1 cellular context compared by ENCODE assay signal in the genomic region with DNA sequence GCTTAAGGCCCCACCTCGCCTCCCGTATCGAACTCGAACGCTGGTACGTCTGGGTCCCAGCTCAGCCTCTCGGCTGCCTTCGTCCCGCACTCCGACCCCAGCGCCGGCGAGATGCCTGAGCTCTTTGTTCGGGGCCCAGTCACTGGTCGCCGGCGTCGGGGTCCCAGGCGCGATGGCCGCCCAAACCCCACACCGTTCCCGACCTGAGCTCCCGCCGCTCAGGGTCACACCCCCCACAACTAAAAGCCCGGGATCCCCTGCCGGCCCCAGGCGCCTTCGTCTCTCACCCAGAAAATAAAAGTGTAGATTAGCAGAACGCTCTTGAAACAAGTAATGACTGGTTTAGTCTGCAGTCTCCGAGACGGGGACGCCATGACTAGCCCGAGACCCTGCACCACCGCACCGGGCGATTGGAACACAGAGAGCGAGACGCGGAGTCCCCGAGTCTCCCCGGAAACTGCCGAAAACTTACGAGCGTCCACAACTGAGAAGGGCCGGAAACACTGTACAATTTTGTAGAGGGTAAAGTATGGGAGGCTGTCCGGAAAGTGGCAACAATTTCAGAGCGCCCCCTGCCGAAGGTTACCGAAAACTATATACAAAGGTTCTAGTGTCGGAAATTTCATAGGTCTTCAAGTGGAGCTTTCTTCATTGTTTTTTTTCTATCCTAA.
TF ChIP-seq lines count a peak whose summit lies in the region.

A gene with protein sequence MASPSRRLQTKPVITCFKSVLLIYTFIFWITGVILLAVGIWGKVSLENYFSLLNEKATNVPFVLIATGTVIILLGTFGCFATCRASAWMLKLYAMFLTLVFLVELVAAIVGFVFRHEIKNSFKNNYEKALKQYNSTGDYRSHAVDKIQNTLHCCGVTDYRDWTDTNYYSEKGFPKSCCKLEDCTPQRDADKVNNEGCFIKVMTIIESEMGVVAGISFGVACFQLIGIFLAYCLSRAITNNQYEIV (minus strand): TSS at position 486 of the 671 bp plus-strand sequence. CDS start 112 bp downstream, at position 374.

TF ChIP-seq in WTC11, 78 proteins besides CTCF, POLR2A, EP300 and RAD21 (continued from another document):
- no peak for TF ChIP-seq E2F1 (CRISPR knock-in tag; IDR thresholded peaks at IDR 0.05)
- TF ChIP-seq ZNF232 (CRISPR knock-in tag; IDR thresholded peaks at IDR 0.05), result no peak
- TF ChIP-seq ZNF219 (CRISPR knock-in tag; IDR thresholded peaks at IDR 0.05; ENCODE audit: borderline replicate concordance), result no peak
- TF ChIP-seq MYBL2 (CRISPR knock-in tag; IDR thresholded peaks at IDR 0.05), result no peak
- TF ChIP-seq, protein P1, sequence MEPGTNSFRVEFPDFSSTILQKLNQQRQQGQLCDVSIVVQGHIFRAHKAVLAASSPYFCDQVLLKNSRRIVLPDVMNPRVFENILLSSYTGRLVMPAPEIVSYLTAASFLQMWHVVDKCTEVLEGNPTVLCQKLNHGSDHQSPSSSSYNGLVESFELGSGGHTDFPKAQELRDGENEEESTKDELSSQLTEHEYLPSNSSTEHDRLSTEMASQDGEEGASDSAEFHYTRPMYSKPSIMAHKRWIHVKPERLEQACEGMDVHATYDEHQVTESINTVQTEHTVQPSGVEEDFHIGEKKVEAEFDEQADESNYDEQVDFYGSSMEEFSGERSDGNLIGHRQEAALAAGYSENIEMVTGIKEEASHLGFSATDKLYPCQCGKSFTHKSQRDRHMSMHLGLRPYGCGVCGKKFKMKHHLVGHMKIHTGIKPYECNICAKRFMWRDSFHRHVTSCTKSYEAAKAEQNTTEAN (CRISPR knock-in tag; IDR thresholded peaks at IDR 0.05), result no peak
- TF ChIP-seq ATF3 (CRISPR knock-in tag; conservative IDR thresholded peaks at IDR 0.05), result no peak
- no peak for TF ChIP-seq ESRRA (CRISPR knock-in tag; IDR thresholded peaks at IDR 0.05; ENCODE audit: borderline replicate concordance)
- no peak for TF ChIP-seq USF2 (CRISPR knock-in tag; IDR thresholded peaks at IDR 0.05)
- no peak for TF ChIP-seq MLX (CRISPR knock-in tag; IDR thresholded peaks at IDR 0.05)
- no peak for TF ChIP-seq ZNF281 (CRISPR knock-in tag; IDR thresholded peaks at IDR 0.05)
- no peak for TF ChIP-seq SOX15 (CRISPR knock-in tag; IDR thresholded peaks at IDR 0.05)
- no peak for TF ChIP-seq RELA (CRISPR knock-in tag; IDR thresholded peaks at IDR 0.05; ENCODE audit: borderline replicate concordance)
- TF ChIP-seq, protein P2, sequence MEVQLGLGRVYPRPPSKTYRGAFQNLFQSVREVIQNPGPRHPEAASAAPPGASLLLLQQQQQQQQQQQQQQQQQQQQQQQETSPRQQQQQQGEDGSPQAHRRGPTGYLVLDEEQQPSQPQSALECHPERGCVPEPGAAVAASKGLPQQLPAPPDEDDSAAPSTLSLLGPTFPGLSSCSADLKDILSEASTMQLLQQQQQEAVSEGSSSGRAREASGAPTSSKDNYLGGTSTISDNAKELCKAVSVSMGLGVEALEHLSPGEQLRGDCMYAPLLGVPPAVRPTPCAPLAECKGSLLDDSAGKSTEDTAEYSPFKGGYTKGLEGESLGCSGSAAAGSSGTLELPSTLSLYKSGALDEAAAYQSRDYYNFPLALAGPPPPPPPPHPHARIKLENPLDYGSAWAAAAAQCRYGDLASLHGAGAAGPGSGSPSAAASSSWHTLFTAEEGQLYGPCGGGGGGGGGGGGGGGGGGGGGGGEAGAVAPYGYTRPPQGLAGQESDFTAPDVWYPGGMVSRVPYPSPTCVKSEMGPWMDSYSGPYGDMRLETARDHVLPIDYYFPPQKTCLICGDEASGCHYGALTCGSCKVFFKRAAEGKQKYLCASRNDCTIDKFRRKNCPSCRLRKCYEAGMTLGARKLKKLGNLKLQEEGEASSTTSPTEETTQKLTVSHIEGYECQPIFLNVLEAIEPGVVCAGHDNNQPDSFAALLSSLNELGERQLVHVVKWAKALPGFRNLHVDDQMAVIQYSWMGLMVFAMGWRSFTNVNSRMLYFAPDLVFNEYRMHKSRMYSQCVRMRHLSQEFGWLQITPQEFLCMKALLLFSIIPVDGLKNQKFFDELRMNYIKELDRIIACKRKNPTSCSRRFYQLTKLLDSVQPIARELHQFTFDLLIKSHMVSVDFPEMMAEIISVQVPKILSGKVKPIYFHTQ (CRISPR knock-in tag; IDR thresholded peaks at IDR 0.05), result no peak
- TF ChIP-seq TEAD1 (CRISPR knock-in tag; IDR thresholded peaks at IDR 0.05), result no peak
- no peak for TF ChIP-seq ZNF138 (CRISPR knock-in tag; conservative IDR thresholded peaks at IDR 0.05)
TF ChIP-seq in WTC11: peak in this region for 0.
